Comparison of ENCODE assay signal across 28 cellular contexts in genomic region chr6:120186080-120186479, GRCh38.
DNase-seq lines count a peak whose midpoint lies in the region; ATAC-seq, FAIRE-seq and TF ChIP-seq lines count a peak whose summit lies in the region.
"Had no signal": no experiment of that assay in that cellular context is flagged by ENCODE, and none has a peak within 500 bp of the region (broad histone marks: within the 10 kb centered on the region; RNA-seq: fewer than 3 reads in every experiment).

No MANE protein-coding gene starts in this region.

- no peak for DNase-seq in HepG2 (ENCODE audit: low spot score)
- DNase-seq in right lobe of liver = no peak
- DNase-seq: 8988T; ACHN; AML-193; BE2C; C1 segment of cervical spinal cord; Caco-2; Calu3; CD4-positive, alpha-beta memory T cell; CD4-positive, alpha-beta T cell; CD4-positive, CD25-positive, alpha-beta regulatory T cell; CD8-positive, alpha-beta memory T cell; CD8-positive, alpha-beta T cell; COR-L47; DMS 273 treated with DMSO at 0.1 percent for 48 hours; DMS153; DMS53; DMS79; DMS79 treated with DMSO at 0.1 percent for 48 hours; DND-41; EL had no signal

- H3K79me2 ChIP-seq in HepG2 (ENCODE audit: insufficient read depth, low read length) = no peaks in the 10 kb centered on the region

- H3K4me3 ChIP-seq in HepG2 (replicated peaks in 1 of 3; ENCODE audit: insufficient read depth in 1 of 3, low read depth in 2 of 3, low read length in 3 of 3) (no peak overlapping the region), right lobe of liver (no peak overlapping the region)
- H3K4me3 ChIP-seq: A549; BLaER1; BLaER1 treated with 17β-estradiol and CSF1 and Interleukin-3, amounts not matched to agents 10 nM and 100 nM had no signal

- intact Hi-C loops in HepG2 (cut with micrococcal nuclease; ENCODE audit: unreplicated experiment) (no loop called here), right lobe of liver (cut with DNase I) (no loop called here)

- H4K20me1 ChIP-seq in HepG2 (ENCODE audit: insufficient read depth, low read length) = no peaks in the 10 kb centered on the region
- H4K20me1 ChIP-seq: BLaER1; BLaER1 treated with 17β-estradiol and CSF1 and Interleukin-3, amounts not matched to agents 10 nM and 100 nM had no signal

- TF ChIP-seq CTCF in HepG2 (CRISPR knock-in tag; IDR thresholded peaks at IDR 0.05) = no peak
- no peak for TF ChIP-seq CTCF in right lobe of liver (IDR thresholded peaks at IDR 0.05)

- H3K27ac ChIP-seq in HepG2 (ENCODE audit: extremely low read length, insufficient read depth, low read length) (no peak overlapping the region), right lobe of liver (no peak overlapping the region)
- H3K27ac ChIP-seq: 22Rv1; A549; BLaER1; BLaER1 treated with 17β-estradiol and CSF1 and Interleukin-3, amounts not matched to agents 10 nM and 100 nM; C4-2B had no signal

- in situ Hi-C loops in HepG2 (cut with HindIII; ENCODE audit: extremely low pct_ligation_motif_present, low pct_unique_long_range_greater_than_20kb) = no loop called here

- ATAC-seq in HepG2 (no peak), right lobe of liver (no peak)
- ATAC-seq: A549; CD8-positive, alpha-beta T cell had no signal

- TF ChIP-seq POLR2A in HepG2 (IDR thresholded peaks at IDR 0.05; ENCODE audit: insufficient read depth in 1 of 2, low read depth in 2 of 2, low read length in 2 of 2) (no peak), right lobe of liver (IDR thresholded peaks at IDR 0.05) (no peak)

- FAIRE-seq in HepG2 (lab: Jason Lieb, UNC) = no peak
- FAIRE-seq: A549, D721Med had no signal

- H3K4me2 ChIP-seq in HepG2 (ENCODE audit: low read depth, low read length) = no peak overlapping the region
- H3K4me2 ChIP-seq: A549; BLaER1; BLaER1 treated with 17β-estradiol and CSF1 and Interleukin-3, amounts not matched to agents 10 nM and 100 nM had no signal

- H3K36me3 ChIP-seq in HepG2 (replicated peaks in 1 of 2; ENCODE audit: control insufficient read depth in 1 of 2, insufficient read depth in 2 of 2, low read length in 2 of 2) (no peaks in the 10 kb centered on the region), right lobe of liver (no peaks in the 10 kb centered on the region)
- H3K36me3 ChIP-seq: BE2C; BLaER1; BLaER1 treated with 17β-estradiol and CSF1 and Interleukin-3, amounts not matched to agents 10 nM and 100 nM had no signal

- POLR2A ChIA-PET in HepG2 (lab: Yijun Ruan, JAX) = no interaction called here

- CTCF ChIA-PET in HepG2 (lab: Yijun Ruan, JAX; ENCODE audit: low intra/inter-chr PET ratio, low total read pairs) = no interaction called here

- TF ChIP-seq EP300 in HepG2 (IDR thresholded peaks at IDR 0.05; ENCODE audit: low read depth in 2 of 2, low read length in 2 of 2) (no peak), HepG2 (CRISPR knock-in tag; IDR thresholded peaks at IDR 0.05; ENCODE audit: borderline replicate concordance) (no peak)

- TF ChIP-seq RAD21 in HepG2 (CRISPR knock-in tag; IDR thresholded peaks at IDR 0.05) = no peak

- H3K27me3 ChIP-seq in HepG2 (ENCODE audit: control insufficient read depth in 1 of 2, insufficient read depth in 2 of 2, low read length in 2 of 2) (no peaks in the 10 kb centered on the region), right lobe of liver (no peaks in the 10 kb centered on the region)
- H3K27me3 ChIP-seq: BE2C; BLaER1; BLaER1 treated with 17β-estradiol and CSF1 and Interleukin-3, amounts not matched to agents 10 nM and 100 nM had no signal

- H3K4me1 ChIP-seq in HepG2 (ENCODE audit: insufficient read depth, low read length) (no peaks in the 10 kb centered on the region), right lobe of liver (no peaks in the 10 kb centered on the region)
- H3K4me1 ChIP-seq: A549; BE2C; BLaER1; BLaER1 treated with 17β-estradiol and CSF1 and Interleukin-3, amounts not matched to agents 10 nM and 100 nM; Caco-2 had no signal

- H2AFZ ChIP-seq in HepG2 (ENCODE audit: low read length) = no peak overlapping the region

- BruUV-seq in HepG2 (replicated peaks; lab: Mats Ljungman, UMichigan) = no TSS peak

- H3K9me3 ChIP-seq in HepG2 (ENCODE audit: low read length) (no peaks in the 10 kb centered on the region), right lobe of liver (no peaks in the 10 kb centered on the region)
- H3K9me3 ChIP-seq: A549; BE2C; BLaER1; BLaER1 treated with 17β-estradiol and CSF1 and Interleukin-3, amounts not matched to agents 10 nM and 100 nM; Caco-2 had no signal

- H3K9ac ChIP-seq in HepG2 (ENCODE audit: insufficient read depth, low read depth, low read length) = no peak overlapping the region
- H3K9ac ChIP-seq: BLaER1; BLaER1 treated with 17β-estradiol and CSF1 and Interleukin-3, amounts not matched to agents 10 nM and 100 nM had no signal

TF ChIP-seq in HepG2, 621 proteins besides CTCF, POLR2A, EP300 and RAD21:
- TF ChIP-seq FOXP1 (IDR thresholded peaks at IDR 0.05) (peak; percentile 95), FOXP1 (CRISPR knock-in tag; IDR thresholded peaks at IDR 0.05) (no peak), ZNF10 (CRISPR knock-in tag; IDR thresholded peaks at IDR 0.05; ENCODE audit: borderline replicate concordance, low read depth) (no peak), SNAPC5 (CRISPR knock-in tag; IDR thresholded peaks at IDR 0.05; ENCODE audit: borderline replicate concordance) (no peak)
- TF ChIP-seq, protein P1, sequence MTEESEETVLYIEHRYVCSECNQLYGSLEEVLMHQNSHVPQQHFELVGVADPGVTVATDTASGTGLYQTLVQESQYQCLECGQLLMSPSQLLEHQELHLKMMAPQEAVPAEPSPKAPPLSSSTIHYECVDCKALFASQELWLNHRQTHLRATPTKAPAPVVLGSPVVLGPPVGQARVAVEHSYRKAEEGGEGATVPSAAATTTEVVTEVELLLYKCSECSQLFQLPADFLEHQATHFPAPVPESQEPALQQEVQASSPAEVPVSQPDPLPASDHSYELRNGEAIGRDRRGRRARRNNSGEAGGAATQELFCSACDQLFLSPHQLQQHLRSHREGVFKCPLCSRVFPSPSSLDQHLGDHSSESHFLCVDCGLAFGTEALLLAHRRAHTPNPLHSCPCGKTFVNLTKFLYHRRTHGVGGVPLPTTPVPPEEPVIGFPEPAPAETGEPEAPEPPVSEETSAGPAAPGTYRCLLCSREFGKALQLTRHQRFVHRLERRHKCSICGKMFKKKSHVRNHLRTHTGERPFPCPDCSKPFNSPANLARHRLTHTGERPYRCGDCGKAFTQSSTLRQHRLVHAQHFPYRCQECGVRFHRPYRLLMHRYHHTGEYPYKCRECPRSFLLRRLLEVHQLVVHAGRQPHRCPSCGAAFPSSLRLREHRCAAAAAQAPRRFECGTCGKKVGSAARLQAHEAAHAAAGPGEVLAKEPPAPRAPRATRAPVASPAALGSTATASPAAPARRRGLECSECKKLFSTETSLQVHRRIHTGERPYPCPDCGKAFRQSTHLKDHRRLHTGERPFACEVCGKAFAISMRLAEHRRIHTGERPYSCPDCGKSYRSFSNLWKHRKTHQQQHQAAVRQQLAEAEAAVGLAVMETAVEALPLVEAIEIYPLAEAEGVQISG (CRISPR knock-in tag; IDR thresholded peaks at IDR 0.05) = no peak
